ENCODE assay signal across 8 cellular contexts in genomic region chr12:62466018-62466595, GRCh38. TPM values are rescaled to one million over a fixed set of nuclear protein-coding genes. Genes with fewer than 3 reads are reported as not detected.
DNase-seq lines count a peak whose midpoint lies in the region; ATAC-seq, FAIRE-seq and TF ChIP-seq lines count a peak whose summit lies in the region.

No MANE protein-coding gene starts in this region.

- DNase-seq in ACHN, result peak; percentile 65
- DNase-seq in GM12891 (ENCODE audit: insufficient read length, low spot score), result peak; percentile 25
- DNase-seq in NCI-H226, result peak; percentile 35
- DNase-seq in activated T-cell treated with anti-CD3 and anti-CD28 coated beads, Interleukin-2, amount 50 U/mL, for 72 hours, result peak; percentile 7 to 26
- peak; percentile 46 for DNase-seq in fibroblast of the aortic adventitia (ENCODE audit: low read depth)
- DNase-seq in naive thymus-derived CD4-positive, alpha-beta T cell, result peak in 6 of 9 donors; percentile 23 to 32 (median 28)
- no peak for DNase-seq in DMS79 treated with DMSO at 0.1 percent for 48 hours (lab: John Stamatoyannopoulos, UW)

- H3K27me3 Mint-ChIP-seq in activated T-cell treated with anti-CD3 and anti-CD28 coated beads, Interleukin-2, amount 50 U/mL, for 72 hours (ENCODE audit: low read depth), result no peaks in the 10 kb centered on the region
- peaks cover 0 to 6% (median 4%) of the 10 kb centered on the region in 5 donors for H3K27me3 Mint-ChIP-seq in naive thymus-derived CD4-positive, alpha-beta T cell

- peaks cover 23% of the 10 kb centered on the region for H3K4me1 Mint-ChIP-seq in activated T-cell treated with anti-CD3 and anti-CD28 coated beads, Interleukin-2, amount 50 U/mL, for 72 hours (ENCODE audit: low read depth)
- peaks cover 12 to 30% (median 21%) of the 10 kb centered on the region in 7 donors for H3K4me1 Mint-ChIP-seq in naive thymus-derived CD4-positive, alpha-beta T cell

- intact Hi-C loops in naive thymus-derived CD4-positive, alpha-beta T cell (cut with micrococcal nuclease), result loop anchor here (1.0 to 2.0 kb wide), 6 partner anchors 28 to 1757 kb away; partner anchors contain the start of genes USP15 (in 2 of the 2) and KICS2 (in 1 of the 2)

- H3K4me3 Mint-ChIP-seq in activated T-cell treated with anti-CD3 and anti-CD28 coated beads, Interleukin-2, amount 50 U/mL, for 72 hours, result peak overlapping the region; percentile 96 to 100
- H3K4me3 Mint-ChIP-seq in naive thymus-derived CD4-positive, alpha-beta T cell, result peak overlapping the region; percentile 85 to 99 (median 94)

- H3K27me3 ChIP-seq in naive thymus-derived CD4-positive, alpha-beta T cell (ENCODE audit: control insufficient read depth in 2 of 2, insufficient read depth in 2 of 2, low read length in 2 of 2), result peaks cover 0 to 4% of the 10 kb centered on the region in 2 donors

- no peak for TF ChIP-seq CTCF in fibroblast of the aortic adventitia (IDR thresholded peaks at IDR 0.05; ENCODE audit: insufficient read depth, low read length)

- peak overlapping the region; percentile 100 for H3K27ac Mint-ChIP-seq in activated T-cell treated with anti-CD3 and anti-CD28 coated beads, Interleukin-2, amount 50 U/mL, for 72 hours
- peak overlapping the region; percentile 86 to 98 (median 96) for H3K27ac Mint-ChIP-seq in naive thymus-derived CD4-positive, alpha-beta T cell

- POLR2A ChIA-PET in naive thymus-derived CD4-positive, alpha-beta T cell (lab: Charles Lee), result interaction anchor here (0.6 to 2.5 kb wide), 7 partner anchors 9 to 350 kb away, joined by 3 to 18 read pairs (median 3); no protein-coding TSS in a partner anchor

- no peaks in the 10 kb centered on the region for H3K9me3 ChIP-seq in naive thymus-derived CD4-positive, alpha-beta T cell (ENCODE audit: control insufficient read depth in 2 of 3, low read length in 3 of 3)

- no peak for FAIRE-seq in GM12891 (lab: Jason Lieb, UNC)

- peak; percentile 38 for ATAC-seq in HG02852 (IDR thresholded peaks at IDR 0.05; ENCODE audit: unreplicated experiment)
- peak; percentile 5 to 14 for ATAC-seq in activated T-cell treated with anti-CD3 and anti-CD28 coated beads, Interleukin-2, amount 50 U/mL, for 72 hours (replicated peaks in 1 of 2)
- peak; percentile 19 for ATAC-seq in naive thymus-derived CD4-positive, alpha-beta T cell

- H3K4me1 ChIP-seq in naive thymus-derived CD4-positive, alpha-beta T cell (ENCODE audit: control insufficient read depth in 2 of 2, insufficient read depth in 2 of 2, low read length in 2 of 2), result peaks cover 8 to 17% of the 10 kb centered on the region in 2 donors

- H3K36me3 ChIP-seq in naive thymus-derived CD4-positive, alpha-beta T cell (ENCODE audit: control insufficient read depth in 2 of 3, insufficient read depth in 3 of 3, low read length in 3 of 3), result peaks cover 0 to 8% (median 0%) of the 10 kb centered on the region in 3 experiments

- peak overlapping the region; percentile 99 for H3K4me3 ChIP-seq in fibroblast of the aortic adventitia (ENCODE audit: low read depth, low read length)
- peak overlapping the region; percentile 90 for H3K4me3 ChIP-seq in naive thymus-derived CD4-positive, alpha-beta T cell (ENCODE audit: low read length)

- in situ Hi-C loops in ACHN (cut with HindIII; ENCODE audit: low pct_ligation_motif_present, low pct_unique_long_range_greater_than_20kb, low sequenced_read_pairs), result no loop called here

- CTCF ChIA-PET in naive thymus-derived CD4-positive, alpha-beta T cell (lab: Charles Lee), result interaction anchor here (2.8 kb wide), 1 partner anchor 29 kb away, joined by 11 read pairs; no protein-coding TSS in a partner anchor

- H3K27ac ChIP-seq in naive thymus-derived CD4-positive, alpha-beta T cell (ENCODE audit: low read depth, low read length), result peak overlapping the region; percentile 88

- H3K36me3 Mint-ChIP-seq in activated T-cell treated with anti-CD3 and anti-CD28 coated beads, Interleukin-2, amount 50 U/mL, for 72 hours (ENCODE audit: insufficient read depth in 2 of 2), result peaks cover 7 to 9% of the 10 kb centered on the region in 2 donors
- H3K36me3 Mint-ChIP-seq in naive thymus-derived CD4-positive, alpha-beta T cell, result peaks cover 0 to 11% (median 5%) of the 10 kb centered on the region in 5 donors

- TF ChIP-seq POLR2A in GM12891 (IDR thresholded peaks at IDR 0.05; ENCODE audit: low read depth, low read length), result no peak

- peaks cover 4 to 8% of the 10 kb centered on the region in 2 donors for H3K9me3 Mint-ChIP-seq in activated T-cell treated with anti-CD3 and anti-CD28 coated beads, Interleukin-2, amount 50 U/mL, for 72 hours
- peaks cover 3 to 22% (median 9%) of the 10 kb centered on the region in 11 donors for H3K9me3 Mint-ChIP-seq in naive thymus-derived CD4-positive, alpha-beta T cell

TF ChIP-seq in GM12891, 5 proteins besides CTCF, POLR2A, EP300 and RAD21:
- TF ChIP-seq SPI1 (IDR thresholded peaks at IDR 0.05; ENCODE audit: low read depth, low read length), result peak; percentile 14; the same call in 1 of the 2 replicates
- TF ChIP-seq TAF1 (IDR thresholded peaks at IDR 0.05; ENCODE audit: low read depth, low read length), result no peak

RNA-seq across cellular contexts. Expression of gene MON2, which starts 0.5 kb away (rescaled TPM):
- 12.2 TPM for polyA plus RNA-seq in GM12891 (2012; ENCODE audit: low read depth, missing spikeins)
- total RNA-seq in activated T-cell treated with anti-CD3 and anti-CD28 coated beads, Interleukin-2, amount 50 U/mL, for 72 hours, result 10 to 100 TPM; 36.0 to 41.6 TPM
- 66.1 and 69.1 TPM in 2 replicates for total RNA-seq in fibroblast of the aortic adventitia (ENCODE audit: low replicate concordance)
- 10 to 100 TPM; 50.0 to 96.3 (median 76.0) TPM for total RNA-seq in naive thymus-derived CD4-positive, alpha-beta T cell
- polyA plus RNA-seq in naive thymus-derived CD4-positive, alpha-beta T cell, result 10 to 100 TPM; 18.2 to 18.7 TPM
